ENCODE assay signal across 15 cellular contexts in genomic region chr2:85523062-85523905, GRCh38. TPM values are rescaled to one million over a fixed set of nuclear protein-coding genes. Genes with fewer than 3 reads are reported as not detected.
A peak's percentile ranks its signal among the peaks of the same experiment; 100 is the strongest.
DNase-seq lines count a peak whose midpoint lies in the region; ATAC-seq and TF ChIP-seq lines count a peak whose summit lies in the region.
"Had no signal": no experiment of that assay in that cellular context is flagged by ENCODE, and none has a peak within 500 bp of the region (broad histone marks: within the 10 kb centered on the region; RNA-seq: fewer than 3 reads in every experiment).

No MANE protein-coding gene starts in this region.

- H3K27ac ChIP-seq in 22Rv1 = peak overlapping the region; percentile 94
- peak overlapping the region in 3 of 4 donors; percentile 31 to 50 (median 35) for H3K27ac ChIP-seq in Peyer's patch
- H3K27ac ChIP-seq in neutrophil = peak overlapping the region; percentile 54
- H3K27ac ChIP-seq: ovary had no signal

- H3K9me3 ChIP-seq in Peyer's patch = no peaks in the 10 kb centered on the region
- H3K9me3 ChIP-seq in neutrophil = no peaks in the 10 kb centered on the region
- H3K9me3 ChIP-seq: ovary, spleen had no signal

- no peak for TF ChIP-seq POLR2A in Peyer's patch (IDR thresholded peaks at IDR 0.05)

- ATAC-seq in GM18907 (IDR thresholded peaks at IDR 0.05; ENCODE audit: unreplicated experiment) (no peak), GM19035 (IDR thresholded peaks at IDR 0.05; ENCODE audit: unreplicated experiment) (no peak)

- intact Hi-C loops in cardiac septum (cut with DNase I) = no loop called here

- TF ChIP-seq CTCF in 22Rv1 (IDR thresholded peaks at IDR 0.05) (no peak), Peyer's patch (IDR thresholded peaks at IDR 0.05) (no peak), neutrophil (IDR thresholded peaks at IDR 0.05) (no peak)

- H3K4me3 ChIP-seq in Peyer's patch (no peak overlapping the region), neutrophil (ENCODE audit: low read depth in 1 of 2, low read length in 1 of 2) (no peak overlapping the region)
- H3K4me3 ChIP-seq: ovary, spleen had no signal

- H3K4me1 ChIP-seq in Peyer's patch (peaks cover 0 to 22% (median 0%) of the 10 kb centered on the region in 4 donors), neutrophil (ENCODE audit: control insufficient read depth in 1 of 2, insufficient read depth in 1 of 2, low read depth in 1 of 2, low read length in 1 of 2) (peaks cover 24 to 27% of the 10 kb centered on the region in 2 experiments)

- H3K27me3 ChIP-seq in Peyer's patch (no peaks in the 10 kb centered on the region), neutrophil (no peaks in the 10 kb centered on the region)
- H3K27me3 ChIP-seq: ovary, spleen had no signal

- no peak for DNase-seq in Peyer's patch
- DNase-seq in cardiac septum (ENCODE audit: low spot score) = peak; percentile 50
- no peak for DNase-seq in effector CD4-positive, alpha-beta T cell
- no peak for DNase-seq in NCI-H2081 (lab: John Stamatoyannopoulos, UW)
- DNase-seq: activated CD4-positive, CD25-positive, alpha-beta regulatory T cell; Calu3; GDM1; NCI-H146; NCI-H345; ovary had no signal

- H3K36me3 ChIP-seq in Peyer's patch (no peaks in the 10 kb centered on the region), neutrophil (no peaks in the 10 kb centered on the region)
- H3K36me3 ChIP-seq: ovary, spleen had no signal

RNA-seq across cellular contexts. Expression of gene MAT2A, which starts 15.7 kb away (rescaled TPM):
- total RNA-seq in Peyer's patch = 100 to 1,000 TPM; 113 to 189 (median 140) TPM
- 146 TPM for total RNA-seq in cardiac septum

RNA-seq across cellular contexts. Expression of gene GGCX, which starts 38.0 kb away (rescaled TPM):
- total RNA-seq in Peyer's patch (10 to 100 TPM; 21.3 to 38.0 (median 31.1) TPM), cardiac septum (23.3 TPM)

RNA-seq across cellular contexts. Expression of gene VAMP8, which starts 54.1 kb away (rescaled TPM):
- 100 to 1,000 TPM in 2 of 4 donors, 10 to 100 TPM in 2; 75.1 to 189 (median 112) TPM for total RNA-seq in Peyer's patch
- total RNA-seq in cardiac septum = 8.2 TPM

Comparison
In these comparisons a context has a peak if more than half of its experiments do, and no peak if none do; other contexts are left out.
1. H3K27ac ChIP-seq: peak in every context shown above with its lines; median percentile 94 in 22Rv1; 54 in neutrophil; 35 in Peyer's patch.